In the genomic region with DNA sequence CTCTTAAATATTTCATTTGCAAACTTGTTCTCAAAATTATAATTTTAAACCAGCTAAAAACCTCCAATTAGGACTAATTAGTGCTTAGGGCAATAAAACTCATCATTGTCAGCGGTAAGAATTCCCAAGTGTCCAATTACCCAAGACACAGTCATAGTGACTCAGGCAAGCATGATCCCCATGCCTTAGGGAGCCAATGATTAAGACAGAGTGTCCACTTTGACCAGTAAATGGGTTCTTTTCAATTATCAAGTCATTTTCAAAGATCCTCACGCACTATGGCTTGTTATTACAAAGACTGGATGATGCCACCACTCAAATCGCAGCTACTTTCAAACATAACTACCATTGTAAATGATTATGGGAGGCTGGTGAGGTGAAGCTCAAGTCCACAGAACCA, we compare ENCODE assay signal across 29 cellular contexts.
"Had no signal": no experiment of that assay in that cellular context is flagged by ENCODE, and none has a peak within 500 bp of the region (broad histone marks: within the 10 kb centered on the region; RNA-seq: fewer than 3 reads in every experiment).

No MANE protein-coding gene starts in this region.

- H3K36me3 ChIP-seq: brain microvascular endothelial cell had no signal

- DNase-seq: activated CD4-positive, alpha-beta T cell treated with anti-CD3 and anti-CD28 coated beads, Interleukin-2, amount 10 ng/mL, durations not matched to agents 24 days and 14 days; activated CD4-positive, alpha-beta T cell treated with anti-CD3 and anti-CD28 coated beads, Interleukin-2, amount 50 U/mL, for 48 hours; activated CD8-positive, alpha-beta T cell treated with anti-CD3 and anti-CD28 coated beads, Interleukin-2, amount 10 ng/mL, durations not matched to agents 7 days and 5 days; activated effector memory CD4-positive, alpha-beta T cell treated with Interleukin-2 at 50 U/mL for 16 hours; activated naive CD4-positive, alpha-beta T cell treated with anti-CD3 and anti-CD28 coated beads, Interleukin-2, amount 10 ng/mL, durations not matched to agents 7 days and 5 days; activated naive CD8-positive, alpha-beta T cell treated with anti-CD3 and anti-CD28 coated beads, Interleukin-2, amount 50 U/mL, for 24 hours; activated T-cell treated with anti-CD3 and anti-CD28 coated beads, Interleukin-2, amount 50 U/mL, for 4 hours; amniotic stem cell; aorta; brain microvascular endothelial cell; central memory CD4-positive, alpha-beta T cell; NCI-H1048; NCI-H1105 treated with DMSO at 0.1 percent for 48 hours; NCI-H146; NCI-H187 treated with DMSO at 0.1 percent for 48 hours; NCI-H2081; NCI-H2171; NCI-H226; NCI-H446 treated with DMSO at 0.1 percent for 48 hours; NCI-H524; RPMI8226; SIG-M5; SW 1271; T1000 had no signal

- H3K36me3 Mint-ChIP-seq: activated naive CD4-positive, alpha-beta T cell treated with anti-CD3 and anti-CD28 coated beads, Interleukin-2, amount 10 ng/mL, durations not matched to agents 7 days and 5 days; activated naive CD8-positive, alpha-beta T cell had no signal

- H3K4me3 ChIP-seq: K562 had no signal

- ATAC-seq: activated CD8-positive, alpha-beta T cell treated with anti-CD3 and anti-CD28 coated beads, Interleukin-2, amount 10 ng/mL, durations not matched to agents 7 days and 5 days; activated naive CD8-positive, alpha-beta T cell treated with anti-CD3 and anti-CD28 coated beads, Interleukin-2, amount 50 U/mL, for 24 hours; activated T-cell treated with anti-CD3 and anti-CD28 coated beads, Interleukin-2, amount 50 U/mL, for 4 hours; K562; Panc1 had no signal

- H3K27ac Mint-ChIP-seq: activated CD4-positive, alpha-beta T cell treated with anti-CD3 and anti-CD28 coated beads, Interleukin-2, amount 10 ng/mL, durations not matched to agents 24 days and 14 days; activated CD8-positive, alpha-beta T cell treated with anti-CD3 and anti-CD28 coated beads, Interleukin-2, amount 10 ng/mL, durations not matched to agents 7 days and 5 days; activated naive CD4-positive, alpha-beta T cell treated with anti-CD3 and anti-CD28 coated beads, Interleukin-2, amount 10 ng/mL, durations not matched to agents 7 days and 5 days; activated naive CD8-positive, alpha-beta T cell; activated naive CD8-positive, alpha-beta T cell treated with anti-CD3 and anti-CD28 coated beads, Interleukin-2, amount 50 U/mL, for 24 hours; activated T-helper 1 cell treated with anti-CD3 and anti-CD28 coated beads, Interleukin-12 subunit alpha, Interleukin-12 subunit beta, Interleukin-2, Interleukin-4 antibody, amounts not matched to agents 30 ng/mL and 10 ng/mL and 1 ng/mL, durations not matched to agents 14 hours and 24 hours and 36 hours had no signal

- H3K4me1 Mint-ChIP-seq: activated CD4-positive, alpha-beta T cell treated with anti-CD3 and anti-CD28 coated beads, Interleukin-2, amount 10 ng/mL, durations not matched to agents 24 days and 14 days; activated naive CD4-positive, alpha-beta T cell treated with anti-CD3 and anti-CD28 coated beads, Interleukin-2, amount 10 ng/mL, durations not matched to agents 7 days and 5 days; activated naive CD8-positive, alpha-beta T cell treated with anti-CD3 and anti-CD28 coated beads, Interleukin-2, amount 50 U/mL, for 24 hours had no signal

- H3K4me3 Mint-ChIP-seq: activated CD4-positive, alpha-beta T cell treated with anti-CD3 and anti-CD28 coated beads, Interleukin-2, amount 10 ng/mL, durations not matched to agents 24 days and 14 days; activated CD8-positive, alpha-beta T cell treated with anti-CD3 and anti-CD28 coated beads, Interleukin-2, amount 10 ng/mL, durations not matched to agents 7 days and 5 days; activated naive CD4-positive, alpha-beta T cell treated with anti-CD3 and anti-CD28 coated beads, Interleukin-2, amount 10 ng/mL, durations not matched to agents 7 days and 5 days; activated naive CD8-positive, alpha-beta T cell; activated naive CD8-positive, alpha-beta T cell treated with anti-CD3 and anti-CD28 coated beads, Interleukin-2, amount 50 U/mL, for 24 hours; activated T-cell treated with anti-CD3 and anti-CD28 coated beads, Interleukin-2, amount 50 U/mL, for 4 hours; activated T-helper 1 cell treated with anti-CD3 and anti-CD28 coated beads, Interleukin-12 subunit alpha, Interleukin-12 subunit beta, Interleukin-2, Interleukin-4 antibody, amounts not matched to agents 30 ng/mL and 10 ng/mL and 1 ng/mL, durations not matched to agents 14 hours and 24 hours and 36 hours had no signal

- H3K27ac ChIP-seq: brain microvascular endothelial cell had no signal

- H3K27me3 ChIP-seq: brain microvascular endothelial cell had no signal

- FAIRE-seq: colon, K562 had no signal
